1 cellular context compared by ENCODE assay signal in genomic region chr19:7376151-7376852, GRCh38.
TF ChIP-seq lines count a peak whose summit lies in the region.

No MANE protein-coding gene starts in this region.

TF ChIP-seq in IMR-90, 13 proteins besides CTCF, POLR2A, EP300 and RAD21:
- TF ChIP-seq CEBPB (IDR thresholded peaks at IDR 0.05; ENCODE audit: low read depth, low read length) (no peak), MAFK (IDR thresholded peaks at IDR 0.05; ENCODE audit: low read depth, low read length) (no peak), NFE2L2 (IDR thresholded peaks at IDR 0.05; ENCODE audit: low read depth, low read length) (no peak), MXI1 (IDR thresholded peaks at IDR 0.05; ENCODE audit: borderline replicate concordance, low read depth, low read length) (no peak), USF2 (IDR thresholded peaks at IDR 0.05; ENCODE audit: low read depth, low read length) (no peak), CHD1 (IDR thresholded peaks at IDR 0.05; ENCODE audit: low read depth, low read length) (no peak), SMC3 (IDR thresholded peaks at IDR 0.05; ENCODE audit: low read depth, low read length) (no peak), MAZ (IDR thresholded peaks at IDR 0.05; ENCODE audit: borderline replicate concordance, low read depth, low read length) (no peak), BHLHE40 (IDR thresholded peaks at IDR 0.05; ENCODE audit: low read depth, low read length) (no peak), FOS (IDR thresholded peaks at IDR 0.05; ENCODE audit: low read depth, low read length) (no peak), ELK1 (IDR thresholded peaks at IDR 0.05; ENCODE audit: borderline replicate concordance, low read depth, low read length) (no peak), RFX5 (IDR thresholded peaks at IDR 0.05; ENCODE audit: low read depth, low read length) (no peak), RCOR1 (IDR thresholded peaks at IDR 0.05; ENCODE audit: insufficient replicate concordance, low read length) (no peak)
TF ChIP-seq in IMR-90: peak in this region for 0.
